ENCODE assay signal across 25 cellular contexts in the genomic region with DNA sequence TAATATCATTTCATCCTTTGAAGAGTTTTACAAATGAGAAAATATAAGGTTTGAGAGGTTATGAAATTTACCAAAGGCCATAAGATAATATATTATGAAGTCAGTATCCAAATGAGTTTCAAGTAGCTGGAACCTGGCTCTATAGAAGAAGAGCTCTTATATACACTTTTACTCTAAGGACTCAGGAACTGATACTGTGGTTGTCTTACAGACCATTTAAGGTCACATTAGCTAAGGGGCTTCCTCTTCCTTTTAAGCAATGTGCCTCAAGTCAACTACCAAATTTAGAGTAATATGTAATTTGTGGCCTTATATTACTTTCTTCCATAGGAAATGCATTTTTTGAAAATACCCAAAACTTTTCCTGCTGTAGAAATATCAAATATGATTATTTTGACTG.
"Had no signal": no experiment of that assay in that cellular context is flagged by ENCODE, and none has a peak within 500 bp of the region (broad histone marks: within the 10 kb centered on the region; RNA-seq: fewer than 3 reads in every experiment).

No MANE protein-coding gene starts in this region.

- H3K9me3 ChIP-seq: gastrocnemius medialis, sigmoid colon, transverse colon had no signal

- H3K27ac ChIP-seq: coronary artery, esophagus squamous epithelium, gastrocnemius medialis, sigmoid colon, transverse colon had no signal

- H3K4me1 Mint-ChIP-seq: activated CD4-positive, alpha-beta memory T cell treated with anti-CD3 and anti-CD28 coated beads, Interleukin-2, amount 10 ng/mL, durations not matched to agents 7 days and 5 days; activated CD8-positive, alpha-beta memory T cell treated with anti-CD3 and anti-CD28 coated beads, Interleukin-2, amount 10 ng/mL, durations not matched to agents 7 days and 5 days; activated naive CD4-positive, alpha-beta T cell treated with anti-CD3 and anti-CD28 coated beads, Interleukin-2, amount 10 ng/mL, durations not matched to agents 7 days and 5 days; stimulated activated naive B cell treated with anti-CD40 and anti-IgM and Interleukin-4, amounts not matched to agents 10 μg/mL and 1 μg/mL and 100 μg/mL, for 72 hours had no signal

- DNase-seq: activated CD4-positive, alpha-beta memory T cell treated with anti-CD3 and anti-CD28 coated beads, Interleukin-2, amount 10 ng/mL, durations not matched to agents 7 days and 5 days; activated CD4-positive, alpha-beta T cell treated with anti-CD3 and anti-CD28 coated beads for 48 hours; activated CD8-positive, alpha-beta memory T cell treated with anti-CD3 and anti-CD28 coated beads, Interleukin-2, amount 10 ng/mL, durations not matched to agents 7 days and 5 days; activated effector memory CD4-positive, alpha-beta T cell treated with anti-CD3 and anti-CD28 coated beads, Interleukin-2, amount 50 U/mL, for 16 hours; activated naive CD4-positive, alpha-beta T cell treated with anti-CD3 and anti-CD28 coated beads, Interleukin-2, amount 10 ng/mL, durations not matched to agents 7 days and 5 days; activated T-cell treated with anti-CD3 and anti-CD28 coated beads for 4 hours; cerebellar nuclear complex; endodermal cell; esophagus squamous epithelium; gastrocnemius medialis; hippocampal formation; left ventricle myocardium superior; mammary epithelial cell; midbrain; retina; sigmoid colon; stimulated activated CD4-positive, alpha-beta T cell treated with anti-CD3 and anti-CD28 coated beads, Interleukin-15, amount 100 ng/mL, for 24 hours; stimulated activated CD4-positive, alpha-beta T cell treated with anti-CD3 and anti-CD28 coated beads, Interleukin-2, amount 100 ng/mL, for 48 hours; stimulated activated CD8-positive, alpha-beta memory T cell treated with anti-CD3 and anti-CD28 coated beads, Interleukin-4, amount 100 ng/mL, for 48 hours; stimulated activated naive B cell treated with anti-CD40 and anti-IgM and Interleukin-4, amounts not matched to agents 10 μg/mL and 1 μg/mL and 100 μg/mL, for 72 hours; transverse colon had no signal

- H3K27ac Mint-ChIP-seq: activated CD4-positive, alpha-beta memory T cell treated with anti-CD3 and anti-CD28 coated beads, Interleukin-2, amount 10 ng/mL, durations not matched to agents 7 days and 5 days; activated CD8-positive, alpha-beta memory T cell treated with anti-CD3 and anti-CD28 coated beads, Interleukin-2, amount 10 ng/mL, durations not matched to agents 7 days and 5 days; activated naive CD4-positive, alpha-beta T cell treated with anti-CD3 and anti-CD28 coated beads, Interleukin-2, amount 10 ng/mL, durations not matched to agents 7 days and 5 days; endodermal cell; natural killer cell treated with Interleukin-12 subunit alpha and Interleukin-12 subunit beta and Interleukin-15 and Interleukin-18, amount 100 ng/mL, for 72 hours; progenitor cell of endocrine pancreas; stimulated activated naive B cell treated with anti-CD40 and anti-IgM and Interleukin-4, amounts not matched to agents 10 μg/mL and 1 μg/mL and 100 μg/mL, for 72 hours had no signal

- ATAC-seq: activated CD8-positive, alpha-beta memory T cell treated with anti-CD3 and anti-CD28 coated beads, Interleukin-2, amount 10 ng/mL, durations not matched to agents 7 days and 5 days; gastrocnemius medialis; left ventricle myocardium superior; natural killer cell treated with Interleukin-12 subunit alpha and Interleukin-12 subunit beta and Interleukin-15 and Interleukin-18, amount 100 ng/mL, for 72 hours; stimulated activated naive B cell treated with anti-CD40 and anti-IgM and Interleukin-4, amounts not matched to agents 10 μg/mL and 1 μg/mL and 100 μg/mL, for 72 hours had no signal

- H3K36me3 ChIP-seq: esophagus squamous epithelium, gastrocnemius medialis, sigmoid colon, transverse colon had no signal

- H3K4me3 ChIP-seq: coronary artery, esophagus squamous epithelium, gastrocnemius medialis, sigmoid colon, smooth muscle cell, transverse colon had no signal

- H3K36me3 Mint-ChIP-seq: activated CD8-positive, alpha-beta memory T cell treated with anti-CD3 and anti-CD28 coated beads, Interleukin-2, amount 10 ng/mL, durations not matched to agents 7 days and 5 days; activated naive CD4-positive, alpha-beta T cell treated with anti-CD3 and anti-CD28 coated beads, Interleukin-2, amount 10 ng/mL, durations not matched to agents 7 days and 5 days; natural killer cell treated with Interleukin-12 subunit alpha and Interleukin-12 subunit beta and Interleukin-15 and Interleukin-18, amount 100 ng/mL, for 72 hours had no signal

- H3K4me1 ChIP-seq: esophagus squamous epithelium, gastrocnemius medialis, sigmoid colon, transverse colon had no signal

- H3K4me3 Mint-ChIP-seq: activated CD4-positive, alpha-beta memory T cell treated with anti-CD3 and anti-CD28 coated beads, Interleukin-2, amount 10 ng/mL, durations not matched to agents 7 days and 5 days; activated CD8-positive, alpha-beta memory T cell treated with anti-CD3 and anti-CD28 coated beads, Interleukin-2, amount 10 ng/mL, durations not matched to agents 7 days and 5 days; activated naive CD4-positive, alpha-beta T cell treated with anti-CD3 and anti-CD28 coated beads, Interleukin-2, amount 10 ng/mL, durations not matched to agents 7 days and 5 days; endodermal cell; natural killer cell treated with Interleukin-12 subunit alpha and Interleukin-12 subunit beta and Interleukin-15 and Interleukin-18, amount 100 ng/mL, for 72 hours; stimulated activated naive B cell treated with anti-CD40 and anti-IgM and Interleukin-4, amounts not matched to agents 10 μg/mL and 1 μg/mL and 100 μg/mL, for 72 hours had no signal

- H3K27me3 ChIP-seq: esophagus squamous epithelium, gastrocnemius medialis, sigmoid colon, transverse colon had no signal

- H3K27me3 Mint-ChIP-seq: activated CD4-positive, alpha-beta memory T cell treated with anti-CD3 and anti-CD28 coated beads, Interleukin-2, amount 10 ng/mL, durations not matched to agents 7 days and 5 days; activated CD8-positive, alpha-beta memory T cell treated with anti-CD3 and anti-CD28 coated beads, Interleukin-2, amount 10 ng/mL, durations not matched to agents 7 days and 5 days; activated naive CD4-positive, alpha-beta T cell treated with anti-CD3 and anti-CD28 coated beads, Interleukin-2, amount 10 ng/mL, durations not matched to agents 7 days and 5 days; natural killer cell treated with Interleukin-12 subunit alpha and Interleukin-12 subunit beta and Interleukin-15 and Interleukin-18, amount 100 ng/mL, for 72 hours; progenitor cell of endocrine pancreas; stimulated activated naive B cell treated with anti-CD40 and anti-IgM and Interleukin-4, amounts not matched to agents 10 μg/mL and 1 μg/mL and 100 μg/mL, for 72 hours had no signal
